ENCODE assay signal across 1 cellular context in genomic region chr22:19615001-19615461, GRCh38.
TF ChIP-seq lines count a peak whose summit lies in the region.

No MANE protein-coding gene starts in this region.

TF ChIP-seq in K562, 482 proteins besides CTCF, POLR2A, EP300 and RAD21 (continued from another document and continues in another):
- TF ChIP-seq, protein P1, sequence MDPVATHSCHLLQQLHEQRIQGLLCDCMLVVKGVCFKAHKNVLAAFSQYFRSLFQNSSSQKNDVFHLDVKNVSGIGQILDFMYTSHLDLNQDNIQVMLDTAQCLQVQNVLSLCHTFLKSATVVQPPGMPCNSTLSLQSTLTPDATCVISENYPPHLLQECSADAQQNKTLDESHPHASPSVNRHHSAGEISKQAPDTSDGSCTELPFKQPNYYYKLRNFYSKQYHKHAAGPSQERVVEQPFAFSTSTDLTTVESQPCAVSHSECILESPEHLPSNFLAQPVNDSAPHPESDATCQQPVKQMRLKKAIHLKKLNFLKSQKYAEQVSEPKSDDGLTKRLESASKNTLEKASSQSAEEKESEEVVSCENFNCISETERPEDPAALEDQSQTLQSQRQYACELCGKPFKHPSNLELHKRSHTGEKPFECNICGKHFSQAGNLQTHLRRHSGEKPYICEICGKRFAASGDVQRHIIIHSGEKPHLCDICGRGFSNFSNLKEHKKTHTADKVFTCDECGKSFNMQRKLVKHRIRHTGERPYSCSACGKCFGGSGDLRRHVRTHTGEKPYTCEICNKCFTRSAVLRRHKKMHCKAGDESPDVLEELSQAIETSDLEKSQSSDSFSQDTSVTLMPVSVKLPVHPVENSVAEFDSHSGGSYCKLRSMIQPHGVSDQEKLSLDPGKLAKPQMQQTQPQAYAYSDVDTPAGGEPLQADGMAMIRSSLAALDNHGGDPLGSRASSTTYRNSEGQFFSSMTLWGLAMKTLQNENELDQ (CRISPR knock-in tag; IDR thresholded peaks at IDR 0.05; ENCODE audit: borderline replicate concordance): no peak
- TF ChIP-seq E2F8 (IDR thresholded peaks at IDR 0.05; ENCODE audit: low read depth, partially characterized antibody) (no peak), LARP7 (IDR thresholded peaks at IDR 0.05) (no peak), ZBTB1 (CRISPR knock-in tag; IDR thresholded peaks at IDR 0.05; ENCODE audit: borderline replicate concordance, low read depth) (no peak), KDM1A (IDR thresholded peaks at IDR 0.05) (no peak), ZNF124 (CRISPR knock-in tag; IDR thresholded peaks at IDR 0.05) (no peak), GABPB1 (CRISPR knock-in tag; IDR thresholded peaks at IDR 0.05) (no peak), BDP1 (IDR thresholded peaks at IDR 0.05; ENCODE audit: insufficient read depth, insufficient read length) (no peak), POLR2H (tag; IDR thresholded peaks at IDR 0.05; ENCODE audit: low read depth) (no peak), ZNF133 (CRISPR knock-in tag; IDR thresholded peaks at IDR 0.05) (no peak), ZNF121 (CRISPR knock-in tag; conservative IDR thresholded peaks at IDR 0.05) (no peak), ZNF407 (IDR thresholded peaks at IDR 0.05; ENCODE audit: low read depth) (no peak), CXXC5 (CRISPR knock-in tag; IDR thresholded peaks at IDR 0.05) (no peak), BCLAF1 (IDR thresholded peaks at IDR 0.05; ENCODE audit: borderline replicate concordance in 1 of 2, control insufficient read depth in 1 of 2, low read depth in 2 of 2, low read length in 1 of 2) (no peak), PHF21A (IDR thresholded peaks at IDR 0.05; ENCODE audit: borderline replicate concordance, low read depth) (no peak), FUS (optimal IDR thresholded peaks at IDR 0.05; ENCODE audit: low read depth, low read length) (no peak), RUNX1 (IDR thresholded peaks at IDR 0.05; ENCODE audit: low read depth) (no peak), ZNF12 (CRISPR knock-in tag; IDR thresholded peaks at IDR 0.05) (0 out of 2 replicates have a peak, but pooled peaks have one; percentile 76), GABPB2 (CRISPR knock-in tag; conservative IDR thresholded peaks at IDR 0.05) (no peak), PREB (CRISPR knock-in tag; IDR thresholded peaks at IDR 0.05) (no peak), MCM2 (IDR thresholded peaks at IDR 0.05; ENCODE audit: low read depth) (no peak), RFX5 (IDR thresholded peaks at IDR 0.05; ENCODE audit: low read depth, low read length) (no peak), FOXA3 (CRISPR knock-in tag; conservative IDR thresholded peaks at IDR 0.05 in 1 of 2, IDR thresholded peaks at IDR 0.05 in 1 of 2) (peak in 1 of 2 experiments; percentile 94; a peak in 2 of 4 replicates), YY1 (IDR thresholded peaks at IDR 0.05; ENCODE audit: borderline replicate concordance in 1 of 3, control insufficient read depth in 1 of 3, extremely low read depth in 1 of 3, insufficient read depth in 3 of 3, insufficient read length in 1 of 3, insufficient replicate concordance in 2 of 3, low read depth in 1 of 3, low read length in 2 of 3) (no peak), ZNF217 (CRISPR knock-in tag; IDR thresholded peaks at IDR 0.05) (no peak), BRCA1 (IDR thresholded peaks at IDR 0.05) (no peak), BRCA1 (CRISPR knock-in tag; IDR thresholded peaks at IDR 0.05) (no peak), BACH1 (tag; IDR thresholded peaks at IDR 0.05) (no peak)
- TF ChIP-seq, protein P2, sequence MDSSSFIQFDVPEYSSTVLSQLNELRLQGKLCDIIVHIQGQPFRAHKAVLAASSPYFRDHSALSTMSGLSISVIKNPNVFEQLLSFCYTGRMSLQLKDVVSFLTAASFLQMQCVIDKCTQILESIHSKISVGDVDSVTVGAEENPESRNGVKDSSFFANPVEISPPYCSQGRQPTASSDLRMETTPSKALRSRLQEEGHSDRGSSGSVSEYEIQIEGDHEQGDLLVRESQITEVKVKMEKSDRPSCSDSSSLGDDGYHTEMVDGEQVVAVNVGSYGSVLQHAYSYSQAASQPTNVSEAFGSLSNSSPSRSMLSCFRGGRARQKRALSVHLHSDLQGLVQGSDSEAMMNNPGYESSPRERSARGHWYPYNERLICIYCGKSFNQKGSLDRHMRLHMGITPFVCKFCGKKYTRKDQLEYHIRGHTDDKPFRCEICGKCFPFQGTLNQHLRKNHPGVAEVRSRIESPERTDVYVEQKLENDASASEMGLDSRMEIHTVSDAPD (CRISPR knock-in tag; IDR thresholded peaks at IDR 0.05): no peak
- TF ChIP-seq, protein P3, sequence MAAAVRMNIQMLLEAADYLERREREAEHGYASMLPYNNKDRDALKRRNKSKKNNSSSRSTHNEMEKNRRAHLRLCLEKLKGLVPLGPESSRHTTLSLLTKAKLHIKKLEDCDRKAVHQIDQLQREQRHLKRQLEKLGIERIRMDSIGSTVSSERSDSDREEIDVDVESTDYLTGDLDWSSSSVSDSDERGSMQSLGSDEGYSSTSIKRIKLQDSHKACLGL (CRISPR knock-in tag; IDR thresholded peaks at IDR 0.05; ENCODE audit: borderline replicate concordance, poor library complexity, severe bottlenecking): peak; percentile 33
- TF ChIP-seq, protein P4, sequence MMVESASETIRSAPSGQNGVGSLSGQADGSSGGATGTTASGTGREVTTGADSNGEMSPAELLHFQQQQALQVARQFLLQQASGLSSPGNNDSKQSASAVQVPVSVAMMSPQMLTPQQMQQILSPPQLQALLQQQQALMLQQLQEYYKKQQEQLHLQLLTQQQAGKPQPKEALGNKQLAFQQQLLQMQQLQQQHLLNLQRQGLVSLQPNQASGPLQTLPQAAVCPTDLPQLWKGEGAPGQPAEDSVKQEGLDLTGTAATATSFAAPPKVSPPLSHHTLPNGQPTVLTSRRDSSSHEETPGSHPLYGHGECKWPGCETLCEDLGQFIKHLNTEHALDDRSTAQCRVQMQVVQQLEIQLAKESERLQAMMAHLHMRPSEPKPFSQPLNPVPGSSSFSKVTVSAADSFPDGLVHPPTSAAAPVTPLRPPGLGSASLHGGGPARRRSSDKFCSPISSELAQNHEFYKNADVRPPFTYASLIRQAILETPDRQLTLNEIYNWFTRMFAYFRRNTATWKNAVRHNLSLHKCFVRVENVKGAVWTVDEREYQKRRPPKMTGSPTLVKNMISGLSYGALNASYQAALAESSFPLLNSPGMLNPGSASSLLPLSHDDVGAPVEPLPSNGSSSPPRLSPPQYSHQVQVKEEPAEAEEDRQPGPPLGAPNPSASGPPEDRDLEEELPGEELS (CRISPR knock-in tag; IDR thresholded peaks at IDR 0.05; ENCODE audit: borderline replicate concordance): no peak
- TF ChIP-seq, protein P5, sequence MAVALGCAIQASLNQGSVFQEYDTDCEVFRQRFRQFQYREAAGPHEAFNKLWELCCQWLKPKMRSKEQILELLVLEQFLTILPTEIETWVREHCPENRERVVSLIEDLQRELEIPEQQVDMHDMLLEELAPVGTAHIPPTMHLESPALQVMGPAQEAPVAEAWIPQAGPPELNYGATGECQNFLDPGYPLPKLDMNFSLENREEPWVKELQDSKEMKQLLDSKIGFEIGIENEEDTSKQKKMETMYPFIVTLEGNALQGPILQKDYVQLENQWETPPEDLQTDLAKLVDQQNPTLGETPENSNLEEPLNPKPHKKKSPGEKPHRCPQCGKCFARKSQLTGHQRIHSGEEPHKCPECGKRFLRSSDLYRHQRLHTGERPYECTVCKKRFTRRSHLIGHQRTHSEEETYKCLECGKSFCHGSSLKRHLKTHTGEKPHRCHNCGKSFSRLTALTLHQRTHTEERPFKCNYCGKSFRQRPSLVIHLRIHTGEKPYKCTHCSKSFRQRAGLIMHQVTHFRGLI (CRISPR knock-in tag; IDR thresholded peaks at IDR 0.05): no peak
